In genomic region chr2:20421336-20421987, GRCh38 we compare ENCODE assay signal across 16 cellular contexts. TPM values are rescaled to one million over a fixed set of nuclear protein-coding genes. Genes with fewer than 3 reads are reported as not detected.
DNase-seq lines count a peak whose midpoint lies in the region; ATAC-seq and TF ChIP-seq lines count a peak whose summit lies in the region.
"Had no signal": no experiment of that assay in that cellular context is flagged by ENCODE, and none has a peak within 500 bp of the region (broad histone marks: within the 10 kb centered on the region; RNA-seq: fewer than 3 reads in every experiment).

No MANE protein-coding gene starts in this region.

- DNase-seq in activated CD4-positive, alpha-beta memory T cell treated with anti-CD3 and anti-CD28 coated beads for 36 hours = peak; percentile 5
- no peak for DNase-seq in activated CD4-positive, alpha-beta memory T cell treated with anti-CD3 and anti-CD28 coated beads, Interleukin-2, amount 10 ng/mL, durations not matched to agents 7 days and 5 days
- DNase-seq in fibroblast of lung (ENCODE audit: low read depth in 2 of 2) (no peak), ovary (peak in 1 of 5 donors; percentile 39), upper lobe of right lung (no peak), NCI-H510A treated with DMSO at 0.1 percent for 48 hours (lab: John Stamatoyannopoulos, UW) (no peak), DMS53 (lab: John Stamatoyannopoulos, UW) (no peak), T1000 (lab: John Stamatoyannopoulos, UW) (no peak)
- DNase-seq: 8988T; activated B cell treated with CpG ODN at 0.5 μM for 24 hours; H7; NCI-H1436; stimulated activated CD4-positive, alpha-beta T cell treated with anti-CD3 and anti-CD28 coated beads, Interleukin-15, amount 100 ng/mL, for 24 hours had no signal

- no peak for ATAC-seq in upper lobe of right lung
- ATAC-seq: K562 had no signal

- no peak overlapping the region for H2AFZ ChIP-seq in fibroblast of lung (ENCODE audit: low read length)

- intact Hi-C loops in activated CD4-positive, alpha-beta memory T cell treated with anti-CD3 and anti-CD28 coated beads for 36 hours (cut with micrococcal nuclease) = loop anchor here (10.0 kb wide), 1 partner anchor 177 kb away; no protein-coding TSS in a partner anchor
- intact Hi-C loops in ovary (cut with DNase I) (no loop called here), upper lobe of right lung (cut with DNase I) (no loop called here)

- H3K79me2 ChIP-seq in fibroblast of lung (ENCODE audit: control insufficient read depth, insufficient read depth, low read length) = no peaks in the 10 kb centered on the region

- no peaks in the 10 kb centered on the region for H3K9me3 Mint-ChIP-seq in activated CD4-positive, alpha-beta memory T cell treated with anti-CD3 and anti-CD28 coated beads for 36 hours
- no peaks in the 10 kb centered on the region for H3K9me3 Mint-ChIP-seq in activated CD4-positive, alpha-beta memory T cell treated with anti-CD3 and anti-CD28 coated beads, Interleukin-2, amount 10 ng/mL, durations not matched to agents 7 days and 5 days
- H3K9me3 Mint-ChIP-seq: activated B cell treated with CpG ODN at 0.5 μM for 24 hours had no signal

- H3K4me3 ChIP-seq in fibroblast of lung (replicated peaks in 1 of 4; ENCODE audit: control extremely low read depth in 1 of 4, insufficient read depth in 1 of 4, low read depth in 3 of 4, low read length in 4 of 4) (no peak overlapping the region), ovary (no peak overlapping the region), upper lobe of right lung (no peak overlapping the region)
- H3K4me3 ChIP-seq: K562, left lung had no signal

- H3K4me2 ChIP-seq in fibroblast of lung (ENCODE audit: extremely low read depth, insufficient read depth, low read length) = peak overlapping the region; percentile 62

- H3K27me3 ChIP-seq in fibroblast of lung (ENCODE audit: control insufficient read depth, insufficient read depth, low read length) (no peaks in the 10 kb centered on the region), ovary (no peaks in the 10 kb centered on the region), upper lobe of right lung (no peaks in the 10 kb centered on the region)
- H3K27me3 ChIP-seq: left lung had no signal

- no peaks in the 10 kb centered on the region for H4K20me1 ChIP-seq in fibroblast of lung (ENCODE audit: control insufficient read depth, extremely low read depth, insufficient read depth, low read length)

- no peak for TF ChIP-seq CTCF in fibroblast of lung (conservative IDR thresholded peaks at IDR 0.05 in 1 of 2, IDR thresholded peaks at IDR 0.05 in 1 of 2; ENCODE audit: low read depth in 1 of 2, low read length in 2 of 2)
- TF ChIP-seq CTCF in ovary (IDR thresholded peaks at IDR 0.05) = no peak
- no peak for TF ChIP-seq CTCF in upper lobe of right lung (IDR thresholded peaks at IDR 0.05)

- H3K4me1 ChIP-seq in fibroblast of lung (ENCODE audit: control insufficient read depth, extremely low read depth, insufficient read depth, low read length) = peaks cover 55% of the 10 kb centered on the region
- H3K4me1 ChIP-seq in ovary (ENCODE audit: insufficient read depth) = peaks cover 21% of the 10 kb centered on the region
- peaks cover 52% of the 10 kb centered on the region for H3K4me1 ChIP-seq in upper lobe of right lung

- H3K9me3 ChIP-seq in fibroblast of lung (ENCODE audit: control insufficient read depth, insufficient read depth, low read depth, low read length) (no peaks in the 10 kb centered on the region), ovary (no peaks in the 10 kb centered on the region), upper lobe of right lung (no peaks in the 10 kb centered on the region)
- H3K9me3 ChIP-seq: left lung had no signal

- H3K27me3 Mint-ChIP-seq in activated CD4-positive, alpha-beta memory T cell treated with anti-CD3 and anti-CD28 coated beads for 36 hours = peaks cover 3% of the 10 kb centered on the region
- H3K27me3 Mint-ChIP-seq in activated CD4-positive, alpha-beta memory T cell treated with anti-CD3 and anti-CD28 coated beads, Interleukin-2, amount 10 ng/mL, durations not matched to agents 7 days and 5 days = peaks cover 15% of the 10 kb centered on the region
- H3K27me3 Mint-ChIP-seq: activated B cell treated with CpG ODN at 0.5 μM for 24 hours had no signal

- CTCF ChIA-PET in activated CD4-positive, alpha-beta memory T cell treated with anti-CD3 and anti-CD28 coated beads for 36 hours (lab: Charles Lee) = interaction anchor here (1.2 to 4.3 kb wide), 4 partner anchors 10 to 240 kb away, joined by 3 to 73 read pairs (median 6); no protein-coding TSS in a partner anchor
- CTCF ChIA-PET in activated CD4-positive, alpha-beta memory T cell treated with anti-CD3 and anti-CD28 coated beads, Interleukin-2, amount 10 ng/mL, durations not matched to agents 7 days and 5 days (lab: Charles Lee) = interaction anchor here (0.9 to 7.3 kb wide), 2 partner anchors 10 to 95 kb away, joined by 3 to 106 read pairs; no protein-coding TSS in a partner anchor

- H3K27ac ChIP-seq in fibroblast of lung (ENCODE audit: insufficient read depth, low read length) (peak overlapping the region; percentile 6), ovary (peak overlapping the region; percentile 2 to 28), upper lobe of right lung (peak overlapping the region; percentile 42)
- H3K27ac ChIP-seq: C4-2B had no signal

- TF ChIP-seq EP300 in ovary (IDR thresholded peaks at IDR 0.05) = no peak

- H3K36me3 Mint-ChIP-seq in activated CD4-positive, alpha-beta memory T cell treated with anti-CD3 and anti-CD28 coated beads for 36 hours = no peaks in the 10 kb centered on the region
- no peaks in the 10 kb centered on the region for H3K36me3 Mint-ChIP-seq in activated CD4-positive, alpha-beta memory T cell treated with anti-CD3 and anti-CD28 coated beads, Interleukin-2, amount 10 ng/mL, durations not matched to agents 7 days and 5 days (ENCODE audit: low read depth)

- H3K36me3 ChIP-seq in fibroblast of lung (ENCODE audit: control insufficient read depth, insufficient read depth, low read length) (no peaks in the 10 kb centered on the region), ovary (no peaks in the 10 kb centered on the region), upper lobe of right lung (no peaks in the 10 kb centered on the region)
- H3K36me3 ChIP-seq: left lung had no signal

- POLR2A ChIA-PET in activated CD4-positive, alpha-beta memory T cell treated with anti-CD3 and anti-CD28 coated beads for 36 hours (lab: Charles Lee) = interaction anchor here (1.0 kb wide), 1 partner anchor 95 kb away, joined by 4 read pairs; no protein-coding TSS in a partner anchor
- POLR2A ChIA-PET in activated CD4-positive, alpha-beta memory T cell treated with anti-CD3 and anti-CD28 coated beads, Interleukin-2, amount 10 ng/mL, durations not matched to agents 7 days and 5 days (lab: Charles Lee) = interaction anchor here (0.5 to 2.1 kb wide), 3 partner anchors 10 to 25 kb away, joined by 3 to 5 read pairs (median 4); partner anchors contain the start of gene RHOB

- H3K4me3 Mint-ChIP-seq in activated CD4-positive, alpha-beta memory T cell treated with anti-CD3 and anti-CD28 coated beads for 36 hours = no peak overlapping the region
- H3K4me3 Mint-ChIP-seq in activated CD4-positive, alpha-beta memory T cell treated with anti-CD3 and anti-CD28 coated beads, Interleukin-2, amount 10 ng/mL, durations not matched to agents 7 days and 5 days = no peak overlapping the region
- H3K4me3 Mint-ChIP-seq: activated B cell treated with CpG ODN at 0.5 μM for 24 hours had no signal

- H3K27ac Mint-ChIP-seq in activated CD4-positive, alpha-beta memory T cell treated with anti-CD3 and anti-CD28 coated beads for 36 hours = no peak overlapping the region
- H3K27ac Mint-ChIP-seq in activated CD4-positive, alpha-beta memory T cell treated with anti-CD3 and anti-CD28 coated beads, Interleukin-2, amount 10 ng/mL, durations not matched to agents 7 days and 5 days = no peak overlapping the region
- H3K27ac Mint-ChIP-seq: activated B cell treated with CpG ODN at 0.5 μM for 24 hours had no signal

- WGBS in ovary, 3 donors = 67 to 83% (median 72%) methylated on average over 14 of the region's 14 CpGs

- H3K4me1 Mint-ChIP-seq in activated CD4-positive, alpha-beta memory T cell treated with anti-CD3 and anti-CD28 coated beads for 36 hours (ENCODE audit: low read depth) = peaks cover 16% of the 10 kb centered on the region
- peaks cover 33% of the 10 kb centered on the region for H3K4me1 Mint-ChIP-seq in activated CD4-positive, alpha-beta memory T cell treated with anti-CD3 and anti-CD28 coated beads, Interleukin-2, amount 10 ng/mL, durations not matched to agents 7 days and 5 days

- no peak for TF ChIP-seq POLR2A in ovary (IDR thresholded peaks at IDR 0.05)

- H3K9ac ChIP-seq in fibroblast of lung (ENCODE audit: insufficient read depth, low read length) = no peak overlapping the region

RNA-seq across cellular contexts. Expression of gene RHOB, which starts 25.4 kb away (rescaled TPM):
- total RNA-seq in activated CD4-positive, alpha-beta memory T cell treated with anti-CD3 and anti-CD28 coated beads for 36 hours = 10 to 100 TPM; 31.6 to 33.6 TPM
- 10 to 100 TPM; 14.0 to 14.4 TPM for total RNA-seq in activated CD4-positive, alpha-beta memory T cell treated with anti-CD3 and anti-CD28 coated beads, Interleukin-2, amount 10 ng/mL, durations not matched to agents 7 days and 5 days
- total RNA-seq in fibroblast of lung (85.3 and 171 TPM in 2 replicates), ovary (1,000 to 10,000 TPM in 2 of 7 donors, 100 to 1,000 TPM in 5; 315 to 1,363 (median 467) TPM), upper lobe of right lung (191 TPM)
- polyA plus RNA-seq in fibroblast of lung (107 and 113 TPM in 2 replicates), ovary (100 to 1,000 TPM; 200 to 275 TPM)
- 110 and 123 TPM in 2 replicates for polyA plus RNA-seq in fibroblast of lung (2012)
- 19.5 and 39.4 TPM in 2 replicates for polyA minus RNA-seq in fibroblast of lung (ENCODE audit: low replicate concordance)
